ENCODE assay signal across 12 cellular contexts in the genomic region with DNA sequence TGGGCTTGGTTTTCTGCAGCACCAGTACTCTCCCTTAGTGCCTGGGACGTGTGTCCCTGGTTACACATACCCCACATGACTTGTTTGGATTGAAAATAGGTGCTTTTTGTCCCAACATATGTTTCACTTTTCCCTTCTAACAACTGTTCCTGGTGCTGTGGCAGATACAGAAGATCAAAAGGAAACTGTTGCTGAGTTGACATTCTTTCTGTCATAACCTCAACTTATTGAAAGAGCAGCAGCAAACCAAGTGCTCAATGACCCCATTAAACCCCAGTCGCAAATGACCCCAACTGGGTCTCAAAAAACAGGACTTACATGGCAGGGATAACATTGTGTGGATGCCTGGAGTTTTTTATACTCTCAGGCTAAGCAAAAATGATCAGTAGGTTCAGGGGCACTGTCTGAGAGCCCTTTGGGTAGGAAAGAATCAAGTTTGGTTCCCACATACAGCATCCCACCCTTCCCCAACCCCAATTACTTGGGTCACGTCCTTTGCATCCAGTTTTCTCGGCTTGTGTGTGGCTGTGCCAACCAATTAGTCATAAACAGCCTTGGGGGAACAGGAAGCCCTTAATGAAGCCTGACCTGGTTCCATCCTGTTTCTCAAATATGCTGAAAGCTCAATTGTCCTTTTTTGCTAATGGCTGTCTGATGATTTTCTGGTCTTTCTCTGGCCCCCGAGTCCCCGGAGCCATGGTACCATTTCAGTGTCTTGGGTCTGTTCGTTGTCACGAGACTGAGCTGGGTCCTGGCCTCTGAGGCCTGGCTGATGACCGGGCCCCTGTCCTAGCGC. TPM values are rescaled to one million over a fixed set of nuclear protein-coding genes. Genes with fewer than 3 reads are reported as not detected.
DNase-seq lines count a peak whose midpoint lies in the region; ATAC-seq and TF ChIP-seq lines count a peak whose summit lies in the region.
"Had no signal": no experiment of that assay in that cellular context is flagged by ENCODE, and none has a peak within 500 bp of the region (broad histone marks: within the 10 kb centered on the region; RNA-seq: fewer than 3 reads in every experiment).

No MANE protein-coding gene starts in this region.

- H2AFZ ChIP-seq in IMR-90 (replicated peaks; ENCODE audit: low read length, poor library complexity) (peak overlapping the region; percentile 51), mesenchymal stem cell (ENCODE audit: low read depth, low read length) (no peak overlapping the region)

- H2BK15ac ChIP-seq in IMR-90 (ENCODE audit: low read depth, low read length) (no peak overlapping the region), mesenchymal stem cell (ENCODE audit: low read depth, poor library complexity, severe bottlenecking) (no peak overlapping the region)

- H3K27ac ChIP-seq in CD4-positive, CD25-positive, alpha-beta regulatory T cell (ENCODE audit: insufficient read depth, low read length, poor library complexity, severe bottlenecking): no peak overlapping the region
- H3K27ac ChIP-seq in IMR-90 (ENCODE audit: insufficient read depth, low read length): no peak overlapping the region
- H3K27ac ChIP-seq in mesenchymal stem cell (ENCODE audit: low read length, poor library complexity, severe bottlenecking): no peak overlapping the region
- H3K27ac ChIP-seq: SK-N-MC had no signal

- intact Hi-C loops in IMR-90 (cut with micrococcal nuclease): no loop called here

- 100% methylated on average over 1 of the region's 10 CpGs; no CpG with 5 or more reads in 1 of the 2 experiments for WGBS in IMR-90 (ENCODE audit: extremely low coverage in 2 of 2, insufficient read length in 1 of 2), 2 experiments
- 76% methylated on average over 9 of the region's 10 CpGs for WGBS in mesenchymal stem cell

- H3K4me3 Mint-ChIP-seq in CD4-positive, CD25-positive, alpha-beta regulatory T cell: peak overlapping the region in 2 of 4 donors; percentile 22 to 56
- peak overlapping the region in 2 of 5 experiments; percentile 51 to 55 for H3K4me3 Mint-ChIP-seq in brain

- H2AK5ac ChIP-seq in IMR-90 (ENCODE audit: low read depth, low read length): no peak overlapping the region
- peak overlapping the region; percentile 68 for H2AK5ac ChIP-seq in mesenchymal stem cell (ENCODE audit: low read length, severe bottlenecking)

- H3K9ac ChIP-seq in IMR-90 (ENCODE audit: low read depth, low read length): no peak overlapping the region
- no peak overlapping the region for H3K9ac ChIP-seq in mesenchymal stem cell (ENCODE audit: low read length)

- CTCF ChIA-PET in IMR-90 (lab: Yijun Ruan, JAX): no interaction called here

- peak in 1 of 3 donors; percentile 67 for DNase-seq in CD4-positive, CD25-positive, alpha-beta regulatory T cell
- DNase-seq in IMR-90: no peak
- DNase-seq in mesenchymal stem cell: no peak
- DNase-seq in central memory CD4-positive, alpha-beta T cell: no peak
- no peak for DNase-seq in stimulated activated CD8-positive, alpha-beta memory T cell treated with anti-CD3 and anti-CD28 coated beads, Interleukin-4, amount 100 ng/mL, for 48 hours
- DNase-seq: activated T-cell treated with anti-CD3 and anti-CD28 coated beads for 4 hours, NCI-H2171 treated with DMSO at 0.1 percent for 48 hours had no signal

- no TSS peak for BruUV-seq in IMR-90 (replicated peaks; lab: Mats Ljungman, UMichigan)

- in situ Hi-C loops in IMR-90 (cut with MboI; ENCODE audit: low sequenced_read_pairs): no loop called here

- H3K14ac ChIP-seq in IMR-90 (replicated peaks; ENCODE audit: low read depth, low read length) (no peak overlapping the region; the same call in 1 of the 2 replicates), mesenchymal stem cell (ENCODE audit: low read length in 2 of 2) (no peak overlapping the region)

- ATAC-seq in CD4-positive, CD25-positive, alpha-beta regulatory T cell (ENCODE audit: low read depth in 2 of 2): no peak
- no peak for ATAC-seq in IMR-90 (ENCODE audit: low read depth)
- no peak for ATAC-seq in HG02840 (IDR thresholded peaks at IDR 0.05; ENCODE audit: low FRiP score, unreplicated experiment)
- ATAC-seq in HG02678 (IDR thresholded peaks at IDR 0.05; ENCODE audit: unreplicated experiment): no peak

- H3K9me3 Mint-ChIP-seq in CD4-positive, CD25-positive, alpha-beta regulatory T cell: peaks cover 0 to 4% (median 0%) of the 10 kb centered on the region in 7 donors
- H3K9me3 Mint-ChIP-seq in brain: no peaks in the 10 kb centered on the region

- dilution Hi-C loops in IMR-90 (cut with HindIII; ENCODE audit: low sequenced_read_pairs, unreplicated experiment): no loop called here

- H2BK12ac ChIP-seq in mesenchymal stem cell (ENCODE audit: low read length in 2 of 2): no peak overlapping the region

- no peaks in the 10 kb centered on the region for H3K27me3 ChIP-seq in CD4-positive, CD25-positive, alpha-beta regulatory T cell (ENCODE audit: control insufficient read depth, insufficient read depth, low read length)
- H3K27me3 ChIP-seq in IMR-90 (ENCODE audit: control insufficient read depth, insufficient read depth, low read length) (peaks cover 2% of the 10 kb centered on the region; the same call in 1 of the 2 replicates), mesenchymal stem cell (ENCODE audit: control insufficient read depth in 1 of 2, insufficient read depth in 1 of 2, low read length in 2 of 2) (no peaks in the 10 kb centered on the region)

- no peak overlapping the region for H4K5ac ChIP-seq in IMR-90 (ENCODE audit: low read depth, low read length)

- no peak overlapping the region for H4K8ac ChIP-seq in IMR-90 (ENCODE audit: low read depth in 2 of 2, low read length in 2 of 2)
- H4K8ac ChIP-seq in mesenchymal stem cell (ENCODE audit: low read length): peak overlapping the region; percentile 45

- no peak for TF ChIP-seq RAD21 in IMR-90 (IDR thresholded peaks at IDR 0.05; ENCODE audit: low read length)

- no peak overlapping the region for H3K56ac ChIP-seq in IMR-90 (ENCODE audit: extremely low read depth, insufficient read depth, low read length)

- H3K4me3 ChIP-seq in CD4-positive, CD25-positive, alpha-beta regulatory T cell (ENCODE audit: low read depth, low read length): peak overlapping the region; percentile 15
- H3K4me3 ChIP-seq in IMR-90 (ENCODE audit: insufficient read depth, low read depth, low read length): no peak overlapping the region
- H3K4me3 ChIP-seq in mesenchymal stem cell (ENCODE audit: insufficient read depth in 1 of 2, low read depth in 1 of 2, low read length in 2 of 2): no peak overlapping the region
- H3K4me3 ChIP-seq: SK-N-MC had no signal

- no peak overlapping the region for H3K18ac ChIP-seq in IMR-90 (ENCODE audit: low read depth, low read length)
- H3K18ac ChIP-seq in mesenchymal stem cell (ENCODE audit: low read depth in 1 of 2, low read length in 2 of 2): no peak overlapping the region

- no peaks in the 10 kb centered on the region for H3K36me3 ChIP-seq in CD4-positive, CD25-positive, alpha-beta regulatory T cell (ENCODE audit: control insufficient read depth, insufficient read depth, low read length)
- no peaks in the 10 kb centered on the region for H3K36me3 ChIP-seq in IMR-90 (ENCODE audit: control insufficient read depth, insufficient read depth, low read length)
- peaks cover 0 to 21% of the 10 kb centered on the region in 2 experiments for H3K36me3 ChIP-seq in mesenchymal stem cell (ENCODE audit: control insufficient read depth in 1 of 2, insufficient read depth in 2 of 2, low read depth in 1 of 2, low read length in 2 of 2)

- H3K27ac Mint-ChIP-seq in CD4-positive, CD25-positive, alpha-beta regulatory T cell: peak overlapping the region; percentile 14 to 74 (median 69)
- H3K27ac Mint-ChIP-seq in brain: peak overlapping the region in 3 of 5 experiments; percentile 52 to 89 (median 61)

- peaks cover 3% of the 10 kb centered on the region; the same call in 1 of the 2 replicates for H3K9me1 ChIP-seq in IMR-90 (ENCODE audit: insufficient read depth, low read length)

- peaks cover 11 to 67% (median 42%) of the 10 kb centered on the region in 4 donors for H3K4me1 Mint-ChIP-seq in CD4-positive, CD25-positive, alpha-beta regulatory T cell
- peaks cover 8% of the 10 kb centered on the region for H3K4me1 Mint-ChIP-seq in brain

- H4K20me1 ChIP-seq in IMR-90 (ENCODE audit: insufficient read depth, low read length): no peaks in the 10 kb centered on the region

- H4K91ac ChIP-seq in IMR-90 (ENCODE audit: insufficient read depth, low read depth, low read length): no peak overlapping the region
- H4K91ac ChIP-seq in mesenchymal stem cell (ENCODE audit: low read length): no peak overlapping the region

- H3K9me3 ChIP-seq in CD4-positive, CD25-positive, alpha-beta regulatory T cell (ENCODE audit: control insufficient read depth in 2 of 2, low read length in 2 of 2): no peaks in the 10 kb centered on the region
- no peaks in the 10 kb centered on the region for H3K9me3 ChIP-seq in IMR-90 (ENCODE audit: control insufficient read depth, insufficient read depth, low read length)
- no peaks in the 10 kb centered on the region for H3K9me3 ChIP-seq in mesenchymal stem cell (ENCODE audit: control insufficient read depth, low read length)

- no peaks in the 10 kb centered on the region for H3K36me3 Mint-ChIP-seq in CD4-positive, CD25-positive, alpha-beta regulatory T cell
- no peaks in the 10 kb centered on the region for H3K36me3 Mint-ChIP-seq in brain

- no peak overlapping the region; the same call in 1 of the 2 replicates for H3K4ac ChIP-seq in IMR-90 (ENCODE audit: low read depth, low read length)
- no peak overlapping the region for H3K4ac ChIP-seq in mesenchymal stem cell (ENCODE audit: low read depth in 1 of 2, low read length in 2 of 2)

- TF ChIP-seq CTCF in IMR-90 (conservative IDR thresholded peaks at IDR 0.05; ENCODE audit: low read depth, low read length) (no peak), brain (conservative IDR thresholded peaks at IDR 0.05) (no peak)

- H2BK20ac ChIP-seq in IMR-90 (ENCODE audit: low read depth, low read length): no peak overlapping the region

- H3K23ac ChIP-seq in IMR-90 (ENCODE audit: low read depth, low read length) (no peak overlapping the region), mesenchymal stem cell (ENCODE audit: low read length in 2 of 2) (no peak overlapping the region)

- POLR2A ChIA-PET in IMR-90 (lab: Charles Lee; ENCODE audit: unreplicated experiment): no interaction called here

- H3K4me2 ChIP-seq in IMR-90 (ENCODE audit: low read depth, low read length): no peak overlapping the region
- H3K4me2 ChIP-seq in mesenchymal stem cell (ENCODE audit: low read length, poor library complexity, severe bottlenecking): no peak overlapping the region

- H2AK9ac ChIP-seq in IMR-90 (replicated peaks; ENCODE audit: low read depth, low read length, poor library complexity): no peak overlapping the region

- no peaks in the 10 kb centered on the region for H3K27me3 Mint-ChIP-seq in CD4-positive, CD25-positive, alpha-beta regulatory T cell
- peaks cover 8% of the 10 kb centered on the region for H3K27me3 Mint-ChIP-seq in brain

- H2BK120ac ChIP-seq in IMR-90 (ENCODE audit: low read depth, low read length) (no peak overlapping the region), mesenchymal stem cell (ENCODE audit: low read depth, low read length) (no peak overlapping the region)

- H3K4me1 ChIP-seq in CD4-positive, CD25-positive, alpha-beta regulatory T cell (ENCODE audit: control insufficient read depth, insufficient read depth, low read length, poor library complexity, severe bottlenecking): peaks cover 55% of the 10 kb centered on the region
- H3K4me1 ChIP-seq in IMR-90 (ENCODE audit: control insufficient read depth, insufficient read depth, low read length) (peaks cover 3% of the 10 kb centered on the region), mesenchymal stem cell (ENCODE audit: control insufficient read depth, insufficient read depth, low read depth, low read length) (peaks cover 34% of the 10 kb centered on the region)

- no peak overlapping the region for H2BK5ac ChIP-seq in IMR-90 (ENCODE audit: low read depth, low read length, poor library complexity, severe bottlenecking)
- no peak overlapping the region for H2BK5ac ChIP-seq in mesenchymal stem cell (ENCODE audit: low read depth, low read length, poor library complexity, severe bottlenecking)

- TF ChIP-seq POLR2A in IMR-90 (IDR thresholded peaks at IDR 0.05; ENCODE audit: low read depth, low read length): no peak

- no peaks in the 10 kb centered on the region for H3K79me1 ChIP-seq in IMR-90 (ENCODE audit: low read depth in 1 of 2, low read length in 2 of 2)
- H3K79me1 ChIP-seq in mesenchymal stem cell (replicated peaks; ENCODE audit: low read length, poor library complexity, severe bottlenecking): peaks cover 13% of the 10 kb centered on the region

RNA-seq across cellular contexts. Expression of gene HKDC1, which starts 4.9 kb away (rescaled TPM):
- 11.1 TPM for total RNA-seq in CD4-positive, CD25-positive, alpha-beta regulatory T cell
- 1 to 10 TPM; 2.2 to 6.2 (median 4.4) TPM for polyA plus RNA-seq in CD4-positive, CD25-positive, alpha-beta regulatory T cell
- under 0.01 TPM in 1 of 2 replicates, not detected in the other for total RNA-seq in IMR-90 (2012; rRNA removed)
- polyA plus RNA-seq in IMR-90 (2012; rRNA removed) (0.03 and 0.07 TPM in 2 replicates), brain (ENCODE audit: insufficient read depth, low read depth, low replicate concordance) (0.08 TPM)
- 0.12 TPM in 1 of 2 replicates, not detected in the other for polyA plus RNA-seq in IMR-90 (2012; cell fraction: cytosol; rRNA removed)
- polyA plus RNA-seq in IMR-90 (2012; cell fraction: nucleus; rRNA removed; ENCODE audit: low replicate concordance): 0.10 and 0.11 TPM in 2 replicates
- 0.39 TPM for polyA plus RNA-seq in mesenchymal stem cell (2013, experiment 1 of 2)
- polyA plus RNA-seq in mesenchymal stem cell (2013, experiment 2 of 2): 0.36 TPM
- total RNA-seq: urinary bladder had no signal

RNA-seq across cellular contexts. Expression of gene SUPV3L1, which starts 45.0 kb away (rescaled TPM):
- total RNA-seq in CD4-positive, CD25-positive, alpha-beta regulatory T cell: 51.1 TPM
- 10 to 100 TPM in 3 of 4 donors, 1 to 10 TPM in 1; 9.8 to 27.2 (median 14.9) TPM for polyA plus RNA-seq in CD4-positive, CD25-positive, alpha-beta regulatory T cell
- 22.5 and 24.4 TPM in 2 replicates for total RNA-seq in IMR-90 (2012; rRNA removed)
- polyA plus RNA-seq in IMR-90 (2012; rRNA removed) (22.1 and 26.5 TPM in 2 replicates), brain (ENCODE audit: insufficient read depth, low read depth, low replicate concordance) (18.6 TPM)
- polyA plus RNA-seq in IMR-90 (2012; cell fraction: cytosol; rRNA removed): 5.2 and 16.7 TPM in 2 replicates
- 6.3 and 58.5 TPM in 2 replicates for polyA plus RNA-seq in IMR-90 (2012; cell fraction: nucleus; rRNA removed; ENCODE audit: low replicate concordance)
- polyA plus RNA-seq in mesenchymal stem cell (2013, experiment 1 of 2): 16.0 TPM
- 16.4 TPM for polyA plus RNA-seq in mesenchymal stem cell (2013, experiment 2 of 2)

RNA-seq across cellular contexts. Expression of gene HK1, which starts 53.2 kb away (rescaled TPM):
- 86.4 TPM for total RNA-seq in CD4-positive, CD25-positive, alpha-beta regulatory T cell
- 100 to 1,000 TPM in 3 of 4 donors, 10 to 100 TPM in 1; 95.6 to 115 (median 106) TPM for polyA plus RNA-seq in CD4-positive, CD25-positive, alpha-beta regulatory T cell
- 90.5 and 107 TPM in 2 replicates for total RNA-seq in IMR-90 (2012; rRNA removed)
- polyA plus RNA-seq in IMR-90 (2012; rRNA removed) (47.7 and 53.7 TPM in 2 replicates), brain (ENCODE audit: insufficient read depth, low read depth, low replicate concordance) (116 TPM)
- 31.0 and 34.7 TPM in 2 replicates for polyA plus RNA-seq in IMR-90 (2012; cell fraction: cytosol; rRNA removed)
- polyA plus RNA-seq in IMR-90 (2012; cell fraction: nucleus; rRNA removed; ENCODE audit: low replicate concordance): 30.4 and 36.1 TPM in 2 replicates
- 69.5 TPM for polyA plus RNA-seq in mesenchymal stem cell (2013, experiment 1 of 2)
- 67.5 TPM for polyA plus RNA-seq in mesenchymal stem cell (2013, experiment 2 of 2)
